5 cellular contexts compared by ENCODE assay signal in the genomic region with DNA sequence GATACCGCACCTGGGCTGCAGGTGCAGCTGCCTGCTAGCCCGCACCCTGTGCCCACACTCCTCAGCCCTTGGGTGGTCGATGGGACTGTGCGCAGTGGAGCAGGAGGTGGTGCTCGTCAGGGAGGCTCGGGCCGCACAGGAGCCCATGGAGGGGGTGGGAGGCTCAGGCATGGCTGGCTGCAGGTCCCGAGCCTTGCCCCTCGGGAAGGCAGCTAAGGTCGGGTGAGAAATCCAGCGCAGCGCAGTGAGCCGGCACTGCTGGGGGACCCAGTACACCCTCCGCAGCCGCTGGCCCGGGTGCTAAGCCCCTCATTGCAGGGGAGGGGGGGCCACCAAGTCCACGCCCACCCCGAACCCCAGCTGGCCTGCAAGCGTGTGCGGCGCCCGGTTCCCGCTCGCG. TPM values are rescaled to one million over a fixed set of nuclear protein-coding genes. Genes with fewer than 3 reads are reported as not detected.
"Had no signal": no experiment of that assay in that cellular context is flagged by ENCODE, and none has a peak within 500 bp of the region (broad histone marks: within the 10 kb centered on the region; RNA-seq: fewer than 3 reads in every experiment).

No MANE protein-coding gene starts in this region.

RNA-seq across cellular contexts. Expression of a gene that starts 20.4 kb away (rescaled TPM):
- total RNA-seq: HepG2, HT-29, HT1080, IMR-90, K562 had no signal

RNA-seq across cellular contexts. Expression of a gene that starts 25.2 kb away (rescaled TPM):
- total RNA-seq: HepG2, HT-29, HT1080, IMR-90, K562 had no signal

RNA-seq across cellular contexts. Expression of a gene that starts 42.8 kb away (rescaled TPM):
- total RNA-seq: HepG2, HT-29, HT1080, IMR-90, K562 had no signal

RNA-seq across cellular contexts. Expression of a gene that starts 51.9 kb away (rescaled TPM):
- total RNA-seq: HepG2, HT-29, HT1080, IMR-90, K562 had no signal
